8 cellular contexts compared by ENCODE assay signal in the genomic region with DNA sequence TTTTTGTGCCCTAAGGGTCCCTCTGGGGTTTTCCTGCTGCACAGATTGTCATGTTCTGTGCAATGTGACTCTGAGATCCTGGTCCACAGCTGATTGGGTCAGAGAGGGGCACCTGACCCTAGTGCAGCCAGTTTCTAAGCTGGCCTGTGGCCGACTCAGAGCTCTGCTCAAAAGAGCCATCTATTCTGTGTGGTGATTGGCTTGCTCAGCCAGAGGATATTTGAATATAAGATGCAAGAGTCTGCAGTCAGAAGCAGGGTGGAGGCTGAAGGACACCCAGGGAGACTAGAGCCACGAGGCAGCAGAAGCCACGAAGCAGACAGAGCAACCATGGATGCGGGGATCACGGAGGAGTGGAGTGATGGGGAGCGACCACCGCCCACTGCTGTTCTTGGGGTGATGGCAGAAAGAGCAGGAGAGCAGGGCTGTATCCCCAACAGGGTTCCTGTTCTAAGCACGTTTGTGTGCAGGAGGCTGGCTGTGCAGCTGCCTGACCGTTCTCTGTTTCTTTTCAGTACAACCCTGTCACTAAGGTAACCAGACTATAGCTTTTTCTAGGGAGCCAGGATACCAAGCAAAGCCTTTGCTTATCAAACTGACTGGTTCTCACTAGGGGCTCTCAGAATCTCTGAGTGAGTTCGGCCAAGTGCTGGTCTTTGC. TPM values are rescaled to one million over a fixed set of nuclear protein-coding genes. Genes with fewer than 3 reads are reported as not detected.
DNase-seq lines count a peak whose midpoint lies in the region; ATAC-seq lines count a peak whose summit lies in the region.
"Had no signal": no experiment of that assay in that cellular context is flagged by ENCODE, and none has a peak within 500 bp of the region (broad histone marks: within the 10 kb centered on the region; RNA-seq: fewer than 3 reads in every experiment).

No MANE protein-coding gene starts in this region.

- peaks cover 4% of the 10 kb centered on the region for H3K4me1 ChIP-seq in mesodermal cell (ENCODE audit: control insufficient read depth, insufficient read depth, low read length, poor library complexity, severe bottlenecking)

- 73 to 74% methylated on average over 10 of the region's 10 CpGs for WGBS in mesodermal cell (ENCODE audit: insufficient coverage in 2 of 2), 2 experiments

- peak overlapping the region; percentile 77 for H3K27ac ChIP-seq in mesodermal cell (ENCODE audit: low read depth, low read length, severe bottlenecking)
- H3K27ac ChIP-seq: epithelial cell of prostate had no signal

- ATAC-seq in GM19438 (IDR thresholded peaks at IDR 0.05; ENCODE audit: low read depth, unreplicated experiment) (peak; percentile 62), HG03520 (IDR thresholded peaks at IDR 0.05; ENCODE audit: unreplicated experiment) (peak; percentile 69)

- DNase-seq in anterior cingulate cortex (lab: John Stamatoyannopoulos, UW) (peak in 50 of 58 donors; percentile 16 to 86 (median 62)), HCEC 1CT (no peak), SIG-M5 treated with dmso at 0.1 percent for 504 hours (lab: John Stamatoyannopoulos, UW; ENCODE audit: unreplicated experiment) (no peak)
- DNase-seq in stimulated activated CD4-positive, alpha-beta T cell treated with anti-CD3 and anti-CD28 coated beads, Interleukin-4, amount 100 ng/mL, for 4 hours = no peak

- H3K9me3 ChIP-seq in mesodermal cell (ENCODE audit: control insufficient read depth, low read length) = no peaks in the 10 kb centered on the region

- no peak overlapping the region for H3K4me3 ChIP-seq in mesodermal cell (ENCODE audit: extremely low read depth, insufficient read depth, low read length, poor library complexity, severe bottlenecking)

- no peaks in the 10 kb centered on the region for H3K36me3 ChIP-seq in mesodermal cell (ENCODE audit: control insufficient read depth, insufficient read depth, low read length)

RNA-seq across cellular contexts. Expression of a gene that starts 19.5 kb away (rescaled TPM):
- polyA plus RNA-seq in mesodermal cell (2013, experiment 1 of 2) = 126 TPM
- 129 TPM for polyA plus RNA-seq in mesodermal cell (2013, experiment 2 of 2)

Comparison
In these comparisons a context has a peak if more than half of its experiments do, and no peak if none do; other contexts are left out.
1. DNase-seq: peak in anterior cingulate cortex (50 of 58); none in HCEC 1CT (single experiment), stimulated activated CD4-positive, alpha-beta T cell treated with anti-CD3 and anti-CD28 coated beads, Interleukin-4, amount 100 ng/mL, for 4 hours (0 of 2) and SIG-M5 treated with dmso at 0.1 percent for 504 hours (single experiment).